ENCODE assay signal across 9 cellular contexts in genomic region chr12:22627351-22627750, GRCh38. TPM values are rescaled to one million over a fixed set of nuclear protein-coding genes. Genes with fewer than 3 reads are reported as not detected.
A peak's percentile ranks its signal among the peaks of the same experiment; 100 is the strongest.
DNase-seq lines count a peak whose midpoint lies in the region; ATAC-seq and TF ChIP-seq lines count a peak whose summit lies in the region.
"Had no signal": no experiment of that assay in that cellular context is flagged by ENCODE, and none has a peak within 500 bp of the region (broad histone marks: within the 10 kb centered on the region; RNA-seq: fewer than 3 reads in every experiment).

No MANE protein-coding gene starts in this region.

- H3K9me3 ChIP-seq in BE2C (no peaks in the 10 kb centered on the region), muscle layer of duodenum (ENCODE audit: control insufficient read depth in 1 of 2, low read length in 2 of 2) (no peaks in the 10 kb centered on the region), thyroid gland (no peaks in the 10 kb centered on the region)

- in situ Hi-C loops in KBM-7 (cut with MboI; ENCODE audit: low pct_unique_long_range_greater_than_20kb, low sequenced_read_pairs), result no loop called here

- TF ChIP-seq CTCF in BE2C (IDR thresholded peaks at IDR 0.05; ENCODE audit: low read depth, low read length) (no peak), cardiac fibroblast (IDR thresholded peaks at IDR 0.05; ENCODE audit: low read depth, low read length) (no peak), thyroid gland (IDR thresholded peaks at IDR 0.05) (no peak)

- H3K4me1 ChIP-seq in BE2C, result 0 out of 2 replicates have a peak, but pooled peaks cover 3% of the 10 kb centered on the region
- H3K4me1 ChIP-seq in muscle layer of duodenum (ENCODE audit: control insufficient read depth in 1 of 2, insufficient read depth in 2 of 2, low read length in 2 of 2), result peaks cover 13 to 14% of the 10 kb centered on the region in 2 donors
- peaks cover 16 to 23% of the 10 kb centered on the region in 2 donors for H3K4me1 ChIP-seq in thyroid gland

- intact Hi-C loops in thyroid gland (cut with DNase I), result loop anchor here (10.0 kb wide), 1 partner anchor 83 kb away; the partner anchor contains the start of gene C2CD5

- H3K27ac ChIP-seq in muscle layer of duodenum (ENCODE audit: low read length) (peak overlapping the region; percentile 97), thyroid gland (no peak overlapping the region)

- 60 to 63% methylated on average over 3 of the region's 3 CpGs for WGBS in thyroid gland, 2 donors

- DNase-seq in BE2C (no peak), KBM-7 (peak; percentile 14), cardiac fibroblast (ENCODE audit: low read depth in 2 of 2) (peak in 1 of 2 donors; percentile 18), thyroid gland (no peak)
- DNase-seq in stimulated activated CD4-positive, alpha-beta T cell treated with anti-CD3 and anti-CD28 coated beads, Interleukin-2, amount 100 ng/mL, for 24 hours, result no peak
- DNase-seq: Kasumi-1 had no signal

- TF ChIP-seq POLR2A in thyroid gland (IDR thresholded peaks at IDR 0.05), result no peak

- H3K4me3 ChIP-seq in BE2C (ENCODE audit: low read depth, low read length) (peak overlapping the region; percentile 93), cardiac fibroblast (replicated peaks in 1 of 2; ENCODE audit: low read depth in 2 of 2, low read length in 2 of 2) (peak overlapping the region; percentile 2 to 88), muscle layer of duodenum (ENCODE audit: low read depth in 1 of 2, low read length in 2 of 2) (peak overlapping the region; percentile 97 to 98), thyroid gland (replicated peaks in 1 of 3) (no peak overlapping the region)

- no peak for ATAC-seq in GM21447 (IDR thresholded peaks at IDR 0.05; ENCODE audit: unreplicated experiment)
- ATAC-seq in HG03280 (IDR thresholded peaks at IDR 0.05; ENCODE audit: unreplicated experiment), result no peak

- H3K36me3 ChIP-seq in BE2C (no peaks in the 10 kb centered on the region; the same call in 1 of the 2 replicates), muscle layer of duodenum (ENCODE audit: control insufficient read depth in 1 of 2, insufficient read depth in 2 of 2, low read length in 2 of 2) (peaks cover 0 to 9% of the 10 kb centered on the region in 2 donors), thyroid gland (no peaks in the 10 kb centered on the region)

- H3K27me3 ChIP-seq in BE2C, result no peaks in the 10 kb centered on the region
- H3K27me3 ChIP-seq in muscle layer of duodenum (ENCODE audit: low read depth, low read length), result no peaks in the 10 kb centered on the region
- no peaks in the 10 kb centered on the region for H3K27me3 ChIP-seq in thyroid gland

RNA-seq across cellular contexts. Expression of gene ETNK1, which starts 2.4 kb away (rescaled TPM):
- 13.5 TPM for polyA plus RNA-seq in BE2C (2012; ENCODE audit: insufficient read depth, insufficient read length, low read depth)
- 10 to 100 TPM; 50.0 to 78.2 (median 57.4) TPM for total RNA-seq in thyroid gland

Comparison
In these comparisons a context has a peak if more than half of its experiments do, and no peak if none do; other contexts are left out.
1. H3K4me3 ChIP-seq: peak in BE2C (single experiment), cardiac fibroblast (2 of 2) and muscle layer of duodenum (2 of 2); none in thyroid gland (0 of 3).